Comparison of ENCODE assay signal across 10 cellular contexts in genomic region chr19:3368441-3368795, GRCh38. TPM values are rescaled to one million over a fixed set of nuclear protein-coding genes. Genes with fewer than 3 reads are reported as not detected.
DNase-seq lines count a peak whose midpoint lies in the region; ATAC-seq, FAIRE-seq and TF ChIP-seq lines count a peak whose summit lies in the region.
"Had no signal": no experiment of that assay in that cellular context is flagged by ENCODE, and none has a peak within 500 bp of the region (broad histone marks: within the 10 kb centered on the region; RNA-seq: fewer than 3 reads in every experiment).

No MANE protein-coding gene starts in this region.

- H3K27ac Mint-ChIP-seq in activated T-helper 1 cell treated with anti-CD3 and anti-CD28 coated beads, Interleukin-12 subunit alpha, Interleukin-12 subunit beta, Interleukin-2, Interleukin-4 antibody, amounts not matched to agents 30 ng/mL and 10 ng/mL and 1 ng/mL, durations not matched to agents 14 hours and 24 hours and 36 hours = no peak overlapping the region

- H3K4me3 ChIP-seq in DND-41 (ENCODE audit: low read depth in 1 of 2, low read length in 2 of 2) (no peak overlapping the region), WI38 (ENCODE audit: low read depth, low read length) (peak overlapping the region; percentile 87), fibroblast of pulmonary artery (replicated peaks; ENCODE audit: low read depth, low read length) (peak overlapping the region; percentile 81), skeletal muscle tissue (ENCODE audit: low read length in 3 of 3) (peak overlapping the region; percentile 66 to 83 (median 71))

- no peak for DNase-seq in DND-41
- no peak for DNase-seq in fibroblast of pulmonary artery (ENCODE audit: low read depth)
- DNase-seq in mucosa of gallbladder (ENCODE audit: low spot score) = no peak
- no peak for DNase-seq in activated T-helper 1 cell treated with anti-CD3 and anti-CD28 coated beads, Interleukin-12 subunit alpha, Interleukin-12 subunit beta, Interleukin-2, Interleukin-4 antibody, amounts not matched to agents 30 ng/mL and 10 ng/mL and 1 ng/mL, durations not matched to agents 14 hours and 24 hours and 36 hours (ENCODE audit: low spot score)
- DNase-seq in GM12892 (ENCODE audit: insufficient read length) = no peak
- DNase-seq in NCI-H1105 treated with DMSO at 0.1 percent for 48 hours (lab: John Stamatoyannopoulos, UW) = no peak
- DNase-seq: NCI-H2107, WERI-Rb-1 had no signal

- H3K27ac ChIP-seq in DND-41 (ENCODE audit: low read length) (no peak overlapping the region), skeletal muscle tissue (ENCODE audit: low read depth, low read length) (peak overlapping the region; percentile 99)
- H3K27ac ChIP-seq: WERI-Rb-1 had no signal

- no peak for ATAC-seq in DND-41 (ENCODE audit: insufficient read depth, low read depth)

- H3K4me1 ChIP-seq in DND-41 (ENCODE audit: insufficient read depth, low read length) (peaks cover 26% of the 10 kb centered on the region), skeletal muscle tissue (ENCODE audit: control insufficient read depth in 3 of 3, insufficient read depth in 3 of 3, low read length in 3 of 3) (peaks cover 54 to 74% (median 60%) of the 10 kb centered on the region in 3 donors)

- H3K4me1 Mint-ChIP-seq in activated T-helper 1 cell treated with anti-CD3 and anti-CD28 coated beads, Interleukin-12 subunit alpha, Interleukin-12 subunit beta, Interleukin-2, Interleukin-4 antibody, amounts not matched to agents 30 ng/mL and 10 ng/mL and 1 ng/mL, durations not matched to agents 14 hours and 24 hours and 36 hours (ENCODE audit: low read depth) = peaks cover 13% of the 10 kb centered on the region

- H3K36me3 ChIP-seq in DND-41 (ENCODE audit: insufficient read depth, low read length) = no peaks in the 10 kb centered on the region
- no peaks in the 10 kb centered on the region for H3K36me3 ChIP-seq in skeletal muscle tissue (ENCODE audit: control insufficient read depth in 3 of 3, insufficient read depth in 3 of 3, low read length in 3 of 3)

- intact Hi-C loops in activated T-helper 1 cell treated with anti-CD3 and anti-CD28 coated beads, Interleukin-12 subunit alpha, Interleukin-12 subunit beta, Interleukin-2, Interleukin-4 antibody, amounts not matched to agents 30 ng/mL and 10 ng/mL and 1 ng/mL, durations not matched to agents 14 hours and 24 hours and 36 hours (cut with micrococcal nuclease) = no loop called here

- peaks cover 59% of the 10 kb centered on the region for H4K20me1 ChIP-seq in DND-41 (ENCODE audit: insufficient read depth, low read length)

- H3K4me2 ChIP-seq in DND-41 (ENCODE audit: insufficient read depth, low read length) = 0 out of 2 replicates have a peak overlapping the region, but pooled peaks have one; percentile 75

- H3K4me3 Mint-ChIP-seq in activated T-helper 1 cell treated with anti-CD3 and anti-CD28 coated beads, Interleukin-12 subunit alpha, Interleukin-12 subunit beta, Interleukin-2, Interleukin-4 antibody, amounts not matched to agents 30 ng/mL and 10 ng/mL and 1 ng/mL, durations not matched to agents 14 hours and 24 hours and 36 hours = no peak overlapping the region

- peaks cover 83% of the 10 kb centered on the region for H3K79me2 ChIP-seq in DND-41 (ENCODE audit: insufficient read depth, low read length)

- peaks cover 25% of the 10 kb centered on the region for H3K27me3 Mint-ChIP-seq in activated T-helper 1 cell treated with anti-CD3 and anti-CD28 coated beads, Interleukin-12 subunit alpha, Interleukin-12 subunit beta, Interleukin-2, Interleukin-4 antibody, amounts not matched to agents 30 ng/mL and 10 ng/mL and 1 ng/mL, durations not matched to agents 14 hours and 24 hours and 36 hours (ENCODE audit: insufficient read depth)

- TF ChIP-seq CTCF in DND-41 (IDR thresholded peaks at IDR 0.05; ENCODE audit: borderline replicate concordance, extremely low read depth, low read length, poor library complexity, severe bottlenecking) = no peak
- no peak for TF ChIP-seq CTCF in WI38 (IDR thresholded peaks at IDR 0.05; ENCODE audit: low read depth, low read length)
- TF ChIP-seq CTCF in fibroblast of pulmonary artery (IDR thresholded peaks at IDR 0.05; ENCODE audit: low read length, missing control alignments) = no peak

- H3K9ac ChIP-seq in DND-41 (ENCODE audit: low read depth, low read length) (no peak overlapping the region), skeletal muscle tissue (ENCODE audit: low read depth in 1 of 3, low read length in 3 of 3) (peak overlapping the region; percentile 87 to 93 (median 89))

- no peak for TF ChIP-seq POLR2A in GM12892 (IDR thresholded peaks at IDR 0.05; ENCODE audit: low read depth, low read length)

- no peaks in the 10 kb centered on the region for H3K27me3 ChIP-seq in DND-41 (ENCODE audit: insufficient read depth, low read length, poor library complexity)
- H3K27me3 ChIP-seq in skeletal muscle tissue (ENCODE audit: control insufficient read depth in 3 of 3, insufficient read depth in 3 of 3, low read length in 3 of 3) = no peaks in the 10 kb centered on the region

- H3K36me3 Mint-ChIP-seq in activated T-helper 1 cell treated with anti-CD3 and anti-CD28 coated beads, Interleukin-12 subunit alpha, Interleukin-12 subunit beta, Interleukin-2, Interleukin-4 antibody, amounts not matched to agents 30 ng/mL and 10 ng/mL and 1 ng/mL, durations not matched to agents 14 hours and 24 hours and 36 hours (ENCODE audit: low read depth) = no peaks in the 10 kb centered on the region

- H3K9me3 ChIP-seq in DND-41 (ENCODE audit: insufficient read depth, low read length, severe bottlenecking) (no peaks in the 10 kb centered on the region), skeletal muscle tissue (ENCODE audit: control insufficient read depth in 3 of 3, low read length in 3 of 3) (no peaks in the 10 kb centered on the region)

- no peak for FAIRE-seq in GM12892 (lab: Jason Lieb, UNC)

- H2AFZ ChIP-seq in DND-41 (ENCODE audit: low read depth, low read length) = no peak overlapping the region

- no peaks in the 10 kb centered on the region for H3K9me3 Mint-ChIP-seq in activated T-helper 1 cell treated with anti-CD3 and anti-CD28 coated beads, Interleukin-12 subunit alpha, Interleukin-12 subunit beta, Interleukin-2, Interleukin-4 antibody, amounts not matched to agents 30 ng/mL and 10 ng/mL and 1 ng/mL, durations not matched to agents 14 hours and 24 hours and 36 hours

RNA-seq across cellular contexts. Expression of gene NFIC, which starts 2.0 kb away (rescaled TPM):
- total RNA-seq in skeletal muscle tissue = 8.4 TPM
- 254 TPM for total RNA-seq in mucosa of gallbladder
- 16.8 and 18.7 TPM in 2 replicates for total RNA-seq in activated T-helper 1 cell treated with anti-CD3 and anti-CD28 coated beads, Interleukin-12 subunit alpha, Interleukin-12 subunit beta, Interleukin-2, Interleukin-4 antibody, amounts not matched to agents 30 ng/mL and 10 ng/mL and 1 ng/mL, durations not matched to agents 14 hours and 24 hours and 36 hours
- polyA plus RNA-seq in GM12892 (2012; ENCODE audit: missing spikeins) = 3.5 TPM

Comparison
In these comparisons a context has a peak if more than half of its experiments do, and no peak if none do; other contexts are left out.
1. H3K4me3 ChIP-seq: peak in WI38 (single experiment), fibroblast of pulmonary artery (single experiment) and skeletal muscle tissue (3 of 3); none in DND-41 (0 of 2).
2. RNA of gene NFIC, which starts 2.0 kb away (total RNA-seq): 254 TPM in mucosa of gallbladder (single experiment); 16.8 to 18.7 TPM in activated T-helper 1 cell treated with anti-CD3 and anti-CD28 coated beads, Interleukin-12 subunit alpha, Interleukin-12 subunit beta, Interleukin-2, Interleukin-4 antibody, amounts not matched to agents 30 ng/mL and 10 ng/mL and 1 ng/mL, durations not matched to agents 14 hours and 24 hours and 36 hours and 8.4 TPM in skeletal muscle tissue (single experiment); every median in the first group is over 10 times any median in the second.